Comparison of ENCODE assay signal across 19 cellular contexts in the genomic region with DNA sequence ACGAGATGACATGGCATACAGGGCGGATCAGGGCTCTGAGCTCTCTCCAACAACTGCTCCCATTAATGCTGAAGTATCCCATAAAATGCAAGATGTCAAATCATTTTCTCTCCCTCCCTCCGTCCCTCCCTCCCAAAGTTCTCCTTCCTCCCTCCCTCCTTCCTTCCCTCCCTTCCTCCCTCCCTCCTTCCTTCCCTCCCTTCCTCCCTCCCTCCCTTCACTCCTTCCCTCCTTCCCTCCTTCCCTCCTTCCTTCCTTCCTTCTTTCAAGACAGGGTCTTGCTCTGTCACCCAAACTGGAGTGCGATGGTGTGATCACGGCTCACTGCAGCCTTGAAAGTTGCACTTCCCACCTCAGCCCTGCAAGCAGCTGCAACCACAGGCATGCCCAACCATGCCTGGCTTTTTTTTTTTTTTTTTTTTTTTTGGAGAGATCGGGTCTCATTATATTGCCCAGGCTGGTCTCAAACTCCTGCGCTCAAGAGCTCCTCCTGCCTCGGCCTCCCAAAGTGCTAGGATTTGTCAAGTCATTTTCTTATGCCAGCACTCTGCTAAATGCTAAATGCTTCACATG. TPM values are rescaled to one million over a fixed set of nuclear protein-coding genes. Genes with fewer than 3 reads are reported as not detected.
DNase-seq lines count a peak whose midpoint lies in the region; ATAC-seq, FAIRE-seq and TF ChIP-seq lines count a peak whose summit lies in the region.
"Had no signal": no experiment of that assay in that cellular context is flagged by ENCODE, and none has a peak within 500 bp of the region (broad histone marks: within the 10 kb centered on the region; RNA-seq: fewer than 3 reads in every experiment).

No MANE protein-coding gene starts in this region.

- no peaks in the 10 kb centered on the region for H3K27me3 Mint-ChIP-seq in chondrocyte (ENCODE audit: low read depth)
- H3K27me3 Mint-ChIP-seq in nephron (ENCODE audit: low read depth), result no peaks in the 10 kb centered on the region
- no peaks in the 10 kb centered on the region for H3K27me3 Mint-ChIP-seq in natural killer cell treated with Interleukin-12 subunit alpha and Interleukin-12 subunit beta and Interleukin-15 and Interleukin-18, amount 100 ng/mL, for 72 hours
- H3K27me3 Mint-ChIP-seq: activated CD4-positive, alpha-beta T cell treated with anti-CD3 and anti-CD28 coated beads for 36 hours; activated naive CD8-positive, alpha-beta T cell treated with anti-CD3 and anti-CD28 coated beads, Interleukin-2, amount 10 ng/mL, durations not matched to agents 7 days and 5 days had no signal

- no peak overlapping the region for H3K4me3 ChIP-seq in GM12865 (ENCODE audit: low read depth, low read length)
- H3K4me3 ChIP-seq: heart left ventricle, tibial artery had no signal

- H3K9me3 Mint-ChIP-seq in chondrocyte (ENCODE audit: low read depth) (no peaks in the 10 kb centered on the region), nephron (no peaks in the 10 kb centered on the region)
- no peaks in the 10 kb centered on the region for H3K9me3 Mint-ChIP-seq in natural killer cell treated with Interleukin-12 subunit alpha and Interleukin-12 subunit beta and Interleukin-15 and Interleukin-18, amount 100 ng/mL, for 72 hours
- H3K9me3 Mint-ChIP-seq: activated naive CD8-positive, alpha-beta T cell treated with anti-CD3 and anti-CD28 coated beads, Interleukin-2, amount 10 ng/mL, durations not matched to agents 7 days and 5 days; natural killer cell had no signal

- DNase-seq in GM12865 (ENCODE audit: low read depth), result peak; percentile 40
- DNase-seq in NAMALWA (ENCODE audit: low spot score), result peak; percentile 37
- no peak for DNase-seq in chondrocyte (ENCODE audit: low spot score)
- DNase-seq in H54 (ENCODE audit: insufficient read length, low spot score), result no peak
- DNase-seq in natural killer cell treated with Interleukin-12 subunit alpha and Interleukin-12 subunit beta and Interleukin-15 and Interleukin-18, amount 100 ng/mL, for 72 hours (ENCODE audit: low spot score), result no peak
- DNase-seq in NCI-H128 (lab: John Stamatoyannopoulos, UW; ENCODE audit: unreplicated experiment), result no peak
- DNase-seq: activated CD4-positive, alpha-beta T cell treated with anti-CD3 and anti-CD28 coated beads for 36 hours; activated naive CD8-positive, alpha-beta T cell treated with anti-CD3 and anti-CD28 coated beads, Interleukin-2, amount 10 ng/mL, durations not matched to agents 7 days and 5 days; central memory CD4-positive, alpha-beta T cell; heart left ventricle; natural killer cell; NCI-H1417 treated with DMSO at 0.1 percent for 48 hours; NCI-H748 treated with DMSO at 0.1 percent for 48 hours; stimulated activated CD4-positive, alpha-beta T cell treated with anti-CD3 and anti-CD28 coated beads, Interleukin-2, amount 100 ng/mL, for 48 hours; tibial artery had no signal

- ATAC-seq in natural killer cell treated with Interleukin-12 subunit alpha and Interleukin-12 subunit beta and Interleukin-15 and Interleukin-18, amount 100 ng/mL, for 72 hours, result no peak
- no peak for ATAC-seq in GM18858 (IDR thresholded peaks at IDR 0.05; ENCODE audit: unreplicated experiment)
- ATAC-seq: activated CD4-positive, alpha-beta T cell treated with anti-CD3 and anti-CD28 coated beads for 36 hours; heart left ventricle; natural killer cell; right cardiac atrium had no signal

- H3K4me1 Mint-ChIP-seq in chondrocyte (ENCODE audit: low read depth), result peaks cover 55% of the 10 kb centered on the region
- peaks cover 22% of the 10 kb centered on the region for H3K4me1 Mint-ChIP-seq in nephron
- H3K4me1 Mint-ChIP-seq in natural killer cell treated with Interleukin-12 subunit alpha and Interleukin-12 subunit beta and Interleukin-15 and Interleukin-18, amount 100 ng/mL, for 72 hours (ENCODE audit: low read depth in 2 of 2), result peaks cover 6 to 13% of the 10 kb centered on the region in 2 donors

- FAIRE-seq in H54 (lab: Jason Lieb, UNC), result no peak

- no peaks in the 10 kb centered on the region for H3K36me3 Mint-ChIP-seq in chondrocyte (ENCODE audit: low read depth)
- no peaks in the 10 kb centered on the region for H3K36me3 Mint-ChIP-seq in nephron (ENCODE audit: low read depth)
- H3K36me3 Mint-ChIP-seq in natural killer cell treated with Interleukin-12 subunit alpha and Interleukin-12 subunit beta and Interleukin-15 and Interleukin-18, amount 100 ng/mL, for 72 hours, result no peaks in the 10 kb centered on the region
- H3K36me3 Mint-ChIP-seq: activated naive CD8-positive, alpha-beta T cell treated with anti-CD3 and anti-CD28 coated beads, Interleukin-2, amount 10 ng/mL, durations not matched to agents 7 days and 5 days; natural killer cell had no signal

- peak overlapping the region; percentile 49 for H3K27ac Mint-ChIP-seq in chondrocyte (ENCODE audit: unreplicated experiment)
- H3K27ac Mint-ChIP-seq in nephron, result peak overlapping the region in 2 of 3 experiments; percentile 44 to 53
- peak overlapping the region in 1 of 2 donors; percentile 9 for H3K27ac Mint-ChIP-seq in natural killer cell treated with Interleukin-12 subunit alpha and Interleukin-12 subunit beta and Interleukin-15 and Interleukin-18, amount 100 ng/mL, for 72 hours
- H3K27ac Mint-ChIP-seq: activated CD4-positive, alpha-beta T cell treated with anti-CD3 and anti-CD28 coated beads for 36 hours; activated naive CD8-positive, alpha-beta T cell treated with anti-CD3 and anti-CD28 coated beads, Interleukin-2, amount 10 ng/mL, durations not matched to agents 7 days and 5 days; CD14-positive monocyte; natural killer cell had no signal

- TF ChIP-seq CTCF in GM12865 (IDR thresholded peaks at IDR 0.05; ENCODE audit: insufficient read depth, low read depth, low read length, missing control alignments), result no peak
- TF ChIP-seq CTCF in chondrocyte (IDR thresholded peaks at IDR 0.05), result no peak
- TF ChIP-seq CTCF in nephron (IDR thresholded peaks at IDR 0.05; ENCODE audit: unreplicated experiment in 3 of 3), result no peak

- TF ChIP-seq POLR2A in H54 (IDR thresholded peaks at IDR 0.05; ENCODE audit: low read depth, low read length), result no peak

- no peak overlapping the region for H3K4me3 Mint-ChIP-seq in chondrocyte (ENCODE audit: unreplicated experiment)
- H3K4me3 Mint-ChIP-seq in nephron, result no peak overlapping the region
- no peak overlapping the region for H3K4me3 Mint-ChIP-seq in natural killer cell treated with Interleukin-12 subunit alpha and Interleukin-12 subunit beta and Interleukin-15 and Interleukin-18, amount 100 ng/mL, for 72 hours
- H3K4me3 Mint-ChIP-seq: activated CD4-positive, alpha-beta T cell treated with anti-CD3 and anti-CD28 coated beads for 36 hours; activated naive CD8-positive, alpha-beta T cell treated with anti-CD3 and anti-CD28 coated beads, Interleukin-2, amount 10 ng/mL, durations not matched to agents 7 days and 5 days; CD14-positive monocyte; natural killer cell had no signal

RNA-seq across cellular contexts. Expression of gene TXN2, which starts 38.2 kb away (rescaled TPM):
- 45.7 to 54.9 TPM (median 48.5 TPM) in 3 replicates for total RNA-seq in chondrocyte
- total RNA-seq in natural killer cell treated with Interleukin-12 subunit alpha and Interleukin-12 subunit beta and Interleukin-15 and Interleukin-18, amount 100 ng/mL, for 72 hours, result 10 to 100 TPM; 67.5 to 96.7 TPM

RNA-seq across cellular contexts. Expression of gene MYH9, which starts 55.5 kb away (rescaled TPM):
- total RNA-seq in chondrocyte, result 1,046 to 1,908 TPM (median 1,853 TPM) in 3 replicates
- 100 to 1,000 TPM; 623 to 642 TPM for total RNA-seq in natural killer cell treated with Interleukin-12 subunit alpha and Interleukin-12 subunit beta and Interleukin-15 and Interleukin-18, amount 100 ng/mL, for 72 hours

Comparison
In these comparisons a context has a peak if more than half of its experiments do, and no peak if none do; other contexts are left out.
1. DNase-seq: peak in GM12865 (single experiment) and NAMALWA (single experiment); none in chondrocyte (single experiment), H54 (single experiment), natural killer cell treated with Interleukin-12 subunit alpha and Interleukin-12 subunit beta and Interleukin-15 and Interleukin-18, amount 100 ng/mL, for 72 hours (single experiment) and NCI-H128 (single experiment).